8 cellular contexts compared by ENCODE assay signal in genomic region chr7:66920769-66921395, GRCh38.
DNase-seq lines count a peak whose midpoint lies in the region; ATAC-seq and TF ChIP-seq lines count a peak whose summit lies in the region.

TSS of gene TMEM248 (plus strand) at chr7:66921225. CDS start at chr7:66941866, 20,641 bp downstream.

- peak within 1 kb of the TSS; percentile 95 for H3K4me3 ChIP-seq in choroid plexus epithelial cell (ENCODE audit: low read depth, low read length)

- ATAC-seq in GM19035 (IDR thresholded peaks at IDR 0.05; ENCODE audit: unreplicated experiment) (peak; percentile 89), HG03354 (IDR thresholded peaks at IDR 0.05; ENCODE audit: poor library complexity, severe bottlenecking, unreplicated experiment) (peak; percentile 84)

- DNase-seq in AG20443 (ENCODE audit: low spot score) (peak; percentile 93), NCI-H510A (lab: John Stamatoyannopoulos, UW) (peak; percentile 26), choroid plexus epithelial cell (ENCODE audit: low read depth) (peak; percentile 87), kidney glomerular epithelial cell (lab: John Stamatoyannopoulos, UW) (peak; percentile 44)
- peak; percentile 90 to 91 for DNase-seq in activated CD4-positive, alpha-beta T cell treated with anti-CD3 and anti-CD28 coated beads for 4 hours
- DNase-seq in stimulated activated CD4-positive, alpha-beta T cell treated with anti-CD3 and anti-CD28 coated beads, Interleukin-15, amount 100 ng/mL, for 48 hours (ENCODE audit: low read depth in 2 of 2): peak; percentile 88 to 91

- TF ChIP-seq CTCF in choroid plexus epithelial cell (conservative IDR thresholded peaks at IDR 0.05; ENCODE audit: low read depth, low read length): no peak

Comparison
In these comparisons a context has a peak if more than half of its experiments do, and no peak if none do; other contexts are left out.
1. Peak in every context shown above with its lines: DNase-seq, ATAC-seq and H3K4me3 ChIP-seq.
2. DNase-seq: peak in every context shown above with its lines; median percentile 93 in AG20443; 90 in activated CD4-positive, alpha-beta T cell treated with anti-CD3 and anti-CD28 coated beads for 4 hours; 90 in stimulated activated CD4-positive, alpha-beta T cell treated with anti-CD3 and anti-CD28 coated beads, Interleukin-15, amount 100 ng/mL, for 48 hours; 87 in choroid plexus epithelial cell; 44 in kidney glomerular epithelial cell; 26 in NCI-H510A.